8 cellular contexts compared by ENCODE assay signal in genomic region chr7:158829342-158830210, GRCh38. TPM values are rescaled to one million over a fixed set of nuclear protein-coding genes. Genes with fewer than 3 reads are reported as not detected.
A peak's percentile ranks its signal among the peaks of the same experiment; 100 is the strongest.
DNase-seq lines count a peak whose midpoint lies in the region; ATAC-seq lines count a peak whose summit lies in the region.

TSS of gene ESYT2 (minus strand) at chr7:158829509. CDS start at chr7:158829418, 91 bp downstream.

- H3K27ac Mint-ChIP-seq in effector memory CD8-positive, alpha-beta T cell: peak within 1 kb of the TSS; percentile 95 to 97

- ATAC-seq in GM19468 (IDR thresholded peaks at IDR 0.05; ENCODE audit: extremely low read depth, unreplicated experiment): peak; percentile 89
- peak; percentile 79 for ATAC-seq in effector memory CD8-positive, alpha-beta T cell (replicated peaks)

- peaks cover 56% of the 10 kb centered on the region for H3K36me3 Mint-ChIP-seq in effector memory CD8-positive, alpha-beta T cell (ENCODE audit: insufficient read depth)

- peak within 1 kb of the TSS; percentile 89 to 90 for H3K4me3 Mint-ChIP-seq in effector memory CD8-positive, alpha-beta T cell

- DNase-seq in COLO829 (ENCODE audit: low spot score) (peak; percentile 89), HS-5 (ENCODE audit: low read depth) (peak; percentile 58), NOMO-1 (lab: John Stamatoyannopoulos, UW; ENCODE audit: unreplicated experiment in 2 of 2) (peak; percentile 63 to 83), mesenteric fat pad (ENCODE audit: low spot score) (peak; percentile 100)
- peak; percentile 98 to 99 for DNase-seq in activated CD8-positive, alpha-beta memory T cell treated with anti-CD3 and anti-CD28 coated beads for 4 hours (ENCODE audit: low read depth in 2 of 2)
- peak; percentile 98 to 100 (median 100) for DNase-seq in effector memory CD8-positive, alpha-beta T cell
- DNase-seq in stimulated activated CD8-positive, alpha-beta memory T cell treated with anti-CD3 and anti-CD28 coated beads, Interleukin-15, amount 100 ng/mL, for 4 hours (ENCODE audit: low read depth in 2 of 2): peak; percentile 98 to 100

- H3K4me1 Mint-ChIP-seq in effector memory CD8-positive, alpha-beta T cell (ENCODE audit: low read depth in 2 of 2): peaks cover 19 to 26% of the 10 kb centered on the region in 2 donors

- H3K27me3 Mint-ChIP-seq in effector memory CD8-positive, alpha-beta T cell: no peaks in the 10 kb centered on the region

- no peaks in the 10 kb centered on the region for H3K9me3 Mint-ChIP-seq in effector memory CD8-positive, alpha-beta T cell

RNA-seq across cellular contexts. Expression of gene ESYT2, which starts in this region (rescaled TPM):
- total RNA-seq in mesenteric fat pad: 79.5 TPM

Comparison
In these comparisons a context has a peak if more than half of its experiments do, and no peak if none do; other contexts are left out.
1. Peak in every context shown above with its lines: DNase-seq and ATAC-seq.